ENCODE assay signal across 1 cellular context in the genomic region with DNA sequence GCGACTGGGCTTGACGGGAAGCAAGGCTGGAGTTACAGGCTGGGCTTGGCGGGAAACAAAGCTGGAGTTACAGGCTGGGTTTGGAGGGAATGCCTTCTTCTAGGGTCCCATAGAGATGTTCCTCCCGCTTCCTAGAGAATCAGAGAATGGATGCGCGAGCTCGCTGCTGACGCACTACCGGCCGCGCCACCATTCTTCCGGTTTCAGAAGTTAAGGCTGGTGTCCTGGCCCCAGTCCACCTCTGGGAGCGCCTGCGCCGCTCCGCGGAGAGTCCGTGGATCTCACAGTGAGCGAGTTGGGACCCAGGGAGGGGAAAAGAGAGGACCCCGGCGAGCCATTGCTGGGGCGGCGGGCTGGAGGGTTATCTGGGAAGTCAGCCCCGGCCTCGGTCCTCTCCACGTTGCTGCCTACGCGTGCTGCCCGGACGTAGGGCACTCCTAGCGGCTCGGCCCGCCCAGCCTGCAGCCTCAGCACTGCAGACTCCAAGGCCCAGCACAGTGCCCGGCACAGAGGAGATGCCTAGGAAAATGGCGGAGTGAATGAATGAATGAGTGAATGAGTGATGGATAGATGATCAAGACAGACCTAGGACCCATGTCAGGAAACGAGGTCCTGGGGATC.
A peak's percentile ranks its signal among the peaks of the same experiment; 100 is the strongest.
TF ChIP-seq lines count a peak whose summit lies in the region.

TSS of gene ZNF502 (plus strand) at position 206 of the 621 bp plus-strand sequence. CDS start 7,602 bp downstream, outside the sequence.

TF ChIP-seq in K562, 482 proteins besides CTCF, POLR2A, EP300 and RAD21 (continued from another document and continues in another):
- TF ChIP-seq STAT6 (CRISPR knock-in tag; IDR thresholded peaks at IDR 0.05), result no peak
- TF ChIP-seq TAL1 (IDR thresholded peaks at IDR 0.05), result no peak
- TF ChIP-seq THAP7 (CRISPR knock-in tag; IDR thresholded peaks at IDR 0.05), result no peak
- TF ChIP-seq BCOR (IDR thresholded peaks at IDR 0.05), result no peak
- peak; percentile 52 for TF ChIP-seq E2F8 (IDR thresholded peaks at IDR 0.05; ENCODE audit: low read depth, partially characterized antibody)
- TF ChIP-seq RAD51 (IDR thresholded peaks at IDR 0.05; ENCODE audit: borderline replicate concordance, low read depth), result no peak
- no peak for TF ChIP-seq KAT7 (CRISPR knock-in tag; IDR thresholded peaks at IDR 0.05; ENCODE audit: borderline replicate concordance)
- no peak for TF ChIP-seq SLC30A9 (CRISPR knock-in tag; IDR thresholded peaks at IDR 0.05)
- TF ChIP-seq ZKSCAN1 (IDR thresholded peaks at IDR 0.05; ENCODE audit: low read depth, low read length), result no peak
- peak; percentile 84 for TF ChIP-seq ZBTB12 (CRISPR knock-in tag; IDR thresholded peaks at IDR 0.05)
- no peak for TF ChIP-seq THRAP3 (IDR thresholded peaks at IDR 0.05; ENCODE audit: borderline replicate concordance)
- peak; percentile 34 to 85; a peak in 2 of 4 replicates for TF ChIP-seq TBL1XR1 (IDR thresholded peaks at IDR 0.05; ENCODE audit: low read length in 2 of 2)
- TF ChIP-seq ERF (CRISPR knock-in tag; IDR thresholded peaks at IDR 0.05), result no peak
- TF ChIP-seq, protein P1, sequence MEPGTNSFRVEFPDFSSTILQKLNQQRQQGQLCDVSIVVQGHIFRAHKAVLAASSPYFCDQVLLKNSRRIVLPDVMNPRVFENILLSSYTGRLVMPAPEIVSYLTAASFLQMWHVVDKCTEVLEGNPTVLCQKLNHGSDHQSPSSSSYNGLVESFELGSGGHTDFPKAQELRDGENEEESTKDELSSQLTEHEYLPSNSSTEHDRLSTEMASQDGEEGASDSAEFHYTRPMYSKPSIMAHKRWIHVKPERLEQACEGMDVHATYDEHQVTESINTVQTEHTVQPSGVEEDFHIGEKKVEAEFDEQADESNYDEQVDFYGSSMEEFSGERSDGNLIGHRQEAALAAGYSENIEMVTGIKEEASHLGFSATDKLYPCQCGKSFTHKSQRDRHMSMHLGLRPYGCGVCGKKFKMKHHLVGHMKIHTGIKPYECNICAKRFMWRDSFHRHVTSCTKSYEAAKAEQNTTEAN (CRISPR knock-in tag; IDR thresholded peaks at IDR 0.05), result no peak
- TF ChIP-seq PHB (CRISPR knock-in tag; IDR thresholded peaks at IDR 0.05), result no peak
- TF ChIP-seq HMGN3 (IDR thresholded peaks at IDR 0.05; ENCODE audit: borderline replicate concordance, extremely low read depth, insufficient read length, low read depth, low read length), result no peak
- TF ChIP-seq ZNF184 (CRISPR knock-in tag; IDR thresholded peaks at IDR 0.05), result no peak
- peak; percentile 66 for TF ChIP-seq POLR2G (IDR thresholded peaks at IDR 0.05; ENCODE audit: low read depth, low read length)
- TF ChIP-seq MCM3 (IDR thresholded peaks at IDR 0.05), result no peak
- TF ChIP-seq, protein P2, sequence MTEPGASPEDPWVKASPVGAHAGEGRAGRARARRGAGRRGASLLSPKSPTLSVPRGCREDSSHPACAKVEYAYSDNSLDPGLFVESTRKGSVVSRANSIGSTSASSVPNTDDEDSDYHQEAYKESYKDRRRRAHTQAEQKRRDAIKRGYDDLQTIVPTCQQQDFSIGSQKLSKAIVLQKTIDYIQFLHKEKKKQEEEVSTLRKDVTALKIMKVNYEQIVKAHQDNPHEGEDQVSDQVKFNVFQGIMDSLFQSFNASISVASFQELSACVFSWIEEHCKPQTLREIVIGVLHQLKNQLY (CRISPR knock-in tag; conservative IDR thresholded peaks at IDR 0.05), result no peak
- TF ChIP-seq, protein P3, sequence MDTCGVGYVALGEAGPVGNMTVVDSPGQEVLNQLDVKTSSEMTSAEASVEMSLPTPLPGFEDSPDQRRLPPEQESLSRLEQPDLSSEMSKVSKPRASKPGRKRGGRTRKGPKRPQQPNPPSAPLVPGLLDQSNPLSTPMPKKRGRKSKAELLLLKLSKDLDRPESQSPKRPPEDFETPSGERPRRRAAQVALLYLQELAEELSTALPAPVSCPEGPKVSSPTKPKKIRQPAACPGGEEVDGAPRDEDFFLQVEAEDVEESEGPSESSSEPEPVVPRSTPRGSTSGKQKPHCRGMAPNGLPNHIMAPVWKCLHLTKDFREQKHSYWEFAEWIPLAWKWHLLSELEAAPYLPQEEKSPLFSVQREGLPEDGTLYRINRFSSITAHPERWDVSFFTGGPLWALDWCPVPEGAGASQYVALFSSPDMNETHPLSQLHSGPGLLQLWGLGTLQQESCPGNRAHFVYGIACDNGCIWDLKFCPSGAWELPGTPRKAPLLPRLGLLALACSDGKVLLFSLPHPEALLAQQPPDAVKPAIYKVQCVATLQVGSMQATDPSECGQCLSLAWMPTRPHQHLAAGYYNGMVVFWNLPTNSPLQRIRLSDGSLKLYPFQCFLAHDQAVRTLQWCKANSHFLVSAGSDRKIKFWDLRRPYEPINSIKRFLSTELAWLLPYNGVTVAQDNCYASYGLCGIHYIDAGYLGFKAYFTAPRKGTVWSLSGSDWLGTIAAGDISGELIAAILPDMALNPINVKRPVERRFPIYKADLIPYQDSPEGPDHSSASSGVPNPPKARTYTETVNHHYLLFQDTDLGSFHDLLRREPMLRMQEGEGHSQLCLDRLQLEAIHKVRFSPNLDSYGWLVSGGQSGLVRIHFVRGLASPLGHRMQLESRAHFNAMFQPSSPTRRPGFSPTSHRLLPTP (IDR thresholded peaks at IDR 0.05; ENCODE audit: borderline replicate concordance, extremely low read depth, insufficient read length), result no peak
- no peak for TF ChIP-seq ZNF57 (CRISPR knock-in tag; IDR thresholded peaks at IDR 0.05)
- no peak for TF ChIP-seq FOXK2 (conservative IDR thresholded peaks at IDR 0.05 in 1 of 2, IDR thresholded peaks at IDR 0.05 in 1 of 2; ENCODE audit: low read depth in 2 of 2)
- TF ChIP-seq ZNF134 (CRISPR knock-in tag; conservative IDR thresholded peaks at IDR 0.05), result no peak
- TF ChIP-seq, protein P4, sequence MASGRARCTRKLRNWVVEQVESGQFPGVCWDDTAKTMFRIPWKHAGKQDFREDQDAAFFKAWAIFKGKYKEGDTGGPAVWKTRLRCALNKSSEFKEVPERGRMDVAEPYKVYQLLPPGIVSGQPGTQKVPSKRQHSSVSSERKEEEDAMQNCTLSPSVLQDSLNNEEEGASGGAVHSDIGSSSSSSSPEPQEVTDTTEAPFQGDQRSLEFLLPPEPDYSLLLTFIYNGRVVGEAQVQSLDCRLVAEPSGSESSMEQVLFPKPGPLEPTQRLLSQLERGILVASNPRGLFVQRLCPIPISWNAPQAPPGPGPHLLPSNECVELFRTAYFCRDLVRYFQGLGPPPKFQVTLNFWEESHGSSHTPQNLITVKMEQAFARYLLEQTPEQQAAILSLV (tag; IDR thresholded peaks at IDR 0.05), result no peak
- no peak for TF ChIP-seq IRF2 (CRISPR knock-in tag; IDR thresholded peaks at IDR 0.05)
- peak in 2 of 3 experiments; percentile 12 to 39 for TF ChIP-seq YY1 (IDR thresholded peaks at IDR 0.05; ENCODE audit: borderline replicate concordance in 1 of 3, control insufficient read depth in 1 of 3, extremely low read depth in 1 of 3, insufficient read depth in 3 of 3, insufficient read length in 1 of 3, insufficient replicate concordance in 2 of 3, low read depth in 1 of 3, low read length in 2 of 3)
- TF ChIP-seq ATF2 (CRISPR knock-in tag; IDR thresholded peaks at IDR 0.05), result no peak
- TF ChIP-seq ZNF780A (CRISPR knock-in tag; IDR thresholded peaks at IDR 0.05), result no peak
- TF ChIP-seq ELF4 (CRISPR knock-in tag; IDR thresholded peaks at IDR 0.05), result no peak
- TF ChIP-seq ZNF444 (CRISPR knock-in tag; IDR thresholded peaks at IDR 0.05), result no peak
- no peak for TF ChIP-seq PHF21A (IDR thresholded peaks at IDR 0.05; ENCODE audit: borderline replicate concordance, low read depth)
- no peak for TF ChIP-seq HDAC6 (IDR thresholded peaks at IDR 0.05; ENCODE audit: low read depth, low read length)
- no peak for TF ChIP-seq RFX1 (IDR thresholded peaks at IDR 0.05)
- TF ChIP-seq ZBTB49 (CRISPR knock-in tag; IDR thresholded peaks at IDR 0.05; ENCODE audit: borderline replicate concordance), result no peak
- no peak for TF ChIP-seq SMAD2 (IDR thresholded peaks at IDR 0.05; ENCODE audit: low read depth, low read length)
- TF ChIP-seq ZNF717 (CRISPR knock-in tag; IDR thresholded peaks at IDR 0.05), result no peak
- TF ChIP-seq CCNT2 (IDR thresholded peaks at IDR 0.05; ENCODE audit: borderline replicate concordance, extremely low read depth, insufficient read length, low read depth, low read length), result no peak
- no peak for TF ChIP-seq ZNF79 (CRISPR knock-in tag; IDR thresholded peaks at IDR 0.05; ENCODE audit: low read depth)
- TF ChIP-seq ZNF121 (CRISPR knock-in tag; conservative IDR thresholded peaks at IDR 0.05), result no peak
- no peak for TF ChIP-seq KLF16 (IDR thresholded peaks at IDR 0.05)
- TF ChIP-seq NFE2 (IDR thresholded peaks at IDR 0.05; ENCODE audit: low read depth), result no peak
- no peak for TF ChIP-seq SUPT5H (IDR thresholded peaks at IDR 0.05)
- no peak for TF ChIP-seq POLR2AphosphoS2 (IDR thresholded peaks at IDR 0.05; ENCODE audit: low read length)
- no peak; the same call in 1 of the 2 replicates for TF ChIP-seq CTBP1 (IDR thresholded peaks at IDR 0.05; ENCODE audit: borderline replicate concordance)
- TF ChIP-seq SIN3B (IDR thresholded peaks at IDR 0.05; ENCODE audit: low read depth), result 0 out of 2 replicates have a peak, but pooled peaks have one; percentile 14
- no peak for TF ChIP-seq BDP1 (IDR thresholded peaks at IDR 0.05; ENCODE audit: insufficient read depth, insufficient read length)
